ENCODE assay signal across 15 cellular contexts in genomic region chr2:130137118-130137517, GRCh38. TPM values are rescaled to one million over a fixed set of nuclear protein-coding genes. Genes with fewer than 3 reads are reported as not detected.
"Had no signal": no experiment of that assay in that cellular context is flagged by ENCODE, and none has a peak within 500 bp of the region (broad histone marks: within the 10 kb centered on the region; RNA-seq: fewer than 3 reads in every experiment).

No MANE protein-coding gene starts in this region.

RNA-seq across cellular contexts. Expression of gene POTEF, which starts 8.1 kb away (rescaled TPM):
- total RNA-seq: activated B cell treated with CpG ODN at 0.5 μM for 24 hours; activated CD4-positive, alpha-beta memory T cell treated with anti-CD3 and anti-CD28 coated beads for 36 hours; activated CD4-positive, alpha-beta T cell treated with anti-CD3 and anti-CD28 coated beads, Interleukin-2, amount 10 ng/mL, durations not matched to agents 24 days and 14 days; activated CD8-positive, alpha-beta memory T cell treated with anti-CD3 and anti-CD28 coated beads for 36 hours; activated CD8-positive, alpha-beta T cell treated with anti-CD3 and anti-CD28 coated beads for 36 hours; activated naive CD4-positive, alpha-beta T cell treated with anti-CD3 and anti-CD28 coated beads for 36 hours; activated naive CD4-positive, alpha-beta T cell treated with anti-CD3 and anti-CD28 coated beads, Interleukin-2, amount 50 U/mL, for 72 hours; activated naive CD8-positive, alpha-beta T cell treated with anti-CD3 and anti-CD28 coated beads for 36 hours; activated T-cell treated with anti-CD3 and anti-CD28 coated beads, Interleukin-2, amount 50 U/mL, for 4 hours; activated T-cell treated with anti-CD3 and anti-CD28 coated beads, Interleukin-2, amount 50 U/mL, for 72 hours; activated T-helper 1 cell treated with anti-CD3 and anti-CD28 coated beads, Interleukin-12 subunit alpha, Interleukin-12 subunit beta, Interleukin-2, Interleukin-4 antibody, amounts not matched to agents 30 ng/mL and 10 ng/mL and 1 ng/mL, durations not matched to agents 14 hours and 24 hours and 36 hours; activated T-helper 17 cell treated with anti-CD3 and anti-CD28 coated beads, Interleukin-2, amount 50 U/mL, for 72 hours; adrenal gland; body of pancreas had no signal
- polyA plus RNA-seq: adrenal gland, aorta had no signal
